Comparison of ENCODE assay signal across 9 cellular contexts in the genomic region with DNA sequence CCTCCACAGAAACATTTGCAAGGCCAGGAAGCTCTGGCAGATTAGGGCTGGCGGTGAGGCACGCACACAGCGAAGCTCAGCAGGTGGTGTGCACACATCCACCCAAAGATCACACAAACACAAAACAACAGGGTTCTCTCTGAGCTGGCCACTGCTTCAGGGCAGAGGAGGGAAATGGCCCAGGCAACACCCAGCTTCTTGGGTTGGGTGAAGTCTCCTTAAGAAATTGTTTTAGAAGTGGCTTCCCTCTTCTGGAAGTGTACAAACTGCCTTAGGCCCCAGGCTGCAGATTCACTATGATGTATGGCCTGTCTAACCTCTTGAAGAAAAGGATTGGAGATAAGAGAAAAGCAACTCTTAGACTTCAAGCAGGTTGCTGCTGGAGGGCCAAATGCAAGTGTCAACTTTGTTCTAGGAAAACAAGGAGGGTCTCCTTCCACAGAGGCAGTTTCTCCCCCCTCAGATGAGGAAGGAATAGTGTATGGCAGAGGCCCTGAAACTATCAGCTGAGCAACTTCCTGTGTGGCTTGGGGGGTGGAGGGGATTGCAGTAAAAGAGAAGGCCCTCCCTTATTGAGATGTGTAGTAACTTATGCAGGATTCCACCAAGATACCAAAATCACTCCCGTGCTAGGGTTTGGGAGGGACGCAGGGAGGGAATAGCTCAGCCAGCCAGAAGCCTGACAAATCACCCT.
DNase-seq lines count a peak whose midpoint lies in the region; ATAC-seq and TF ChIP-seq lines count a peak whose summit lies in the region.
"Had no signal": no experiment of that assay in that cellular context is flagged by ENCODE, and none has a peak within 500 bp of the region (broad histone marks: within the 10 kb centered on the region; RNA-seq: fewer than 3 reads in every experiment).

No MANE protein-coding gene starts in this region.

- ATAC-seq in GM19023 (IDR thresholded peaks at IDR 0.05; ENCODE audit: unreplicated experiment): peak; percentile 21
- no peak for ATAC-seq in activated CD4-positive, CD25-positive, alpha-beta regulatory T cell treated with anti-CD3 and anti-CD28 coated beads, Interleukin-2, amount 50 U/mL, for 24 hours
- ATAC-seq: HCT116 had no signal

- H3K27ac ChIP-seq in coronary artery: peak overlapping the region; percentile 82 to 97

- TF ChIP-seq CTCF in coronary artery (IDR thresholded peaks at IDR 0.05): no peak

- peak; percentile 58 for DNase-seq in NOMO-1 treated with dmso at 0.1 percent for 144 hours (lab: John Stamatoyannopoulos, UW; ENCODE audit: unreplicated experiment)
- no peak for DNase-seq in coronary artery (ENCODE audit: low spot score)
- DNase-seq in stimulated activated CD4-positive, alpha-beta T cell treated with anti-CD3 and anti-CD28 coated beads, Interleukin-2, amount 100 ng/mL, for 24 hours: peak; percentile 37 to 41
- DNase-seq in NCI-H524 (lab: John Stamatoyannopoulos, UW): no peak
- no peak for DNase-seq in SW480 (ENCODE audit: low spot score)
- DNase-seq in NCI-H2029 (lab: John Stamatoyannopoulos, UW): no peak

- H3K4me3 ChIP-seq in coronary artery: peak overlapping the region; percentile 97

Comparison
In these comparisons a context has a peak if more than half of its experiments do, and no peak if none do; other contexts are left out.
1. DNase-seq: peak in NOMO-1 treated with dmso at 0.1 percent for 144 hours (single experiment) and stimulated activated CD4-positive, alpha-beta T cell treated with anti-CD3 and anti-CD28 coated beads, Interleukin-2, amount 100 ng/mL, for 24 hours (2 of 2); none in coronary artery (single experiment), NCI-H524 (0 of 2), SW480 (single experiment) and NCI-H2029 (single experiment).